ENCODE assay signal across 8 cellular contexts in genomic region chr10:3874988-3875841, GRCh38.
DNase-seq lines count a peak whose midpoint lies in the region; ATAC-seq lines count a peak whose summit lies in the region.

No MANE protein-coding gene starts in this region.

- H3F3A ChIP-seq in GM23248 (ENCODE audit: insufficient read depth): peaks cover 17% of the 10 kb centered on the region

- no peaks in the 10 kb centered on the region for H3K27me3 ChIP-seq in GM23248 (replicated peaks; ENCODE audit: insufficient read depth)

- intact Hi-C loops in sciatic nerve (cut with DNase I): no loop called here

- no peak overlapping the region for H3K27ac ChIP-seq in GM23248

- ATAC-seq in GM19324 (IDR thresholded peaks at IDR 0.05; ENCODE audit: low FRiP score, unreplicated experiment): peak; percentile 66
- peak; percentile 57 for ATAC-seq in HG03175 (IDR thresholded peaks at IDR 0.05; ENCODE audit: unreplicated experiment)
- peak; percentile 74 for ATAC-seq in sciatic nerve

- DNase-seq in DMS153 treated with DMSO at 0.1 percent for 48 hours (lab: John Stamatoyannopoulos, UW; ENCODE audit: unreplicated experiment) (peak; percentile 6), sciatic nerve (ENCODE audit: low spot score) (no peak), DMS114 treated with DMSO at 0.1 percent for 48 hours (lab: John Stamatoyannopoulos, UW; ENCODE audit: unreplicated experiment) (no peak), GM23248 (no peak), NCI-H2081 treated with DMSO at 0.1 percent for 48 hours (lab: John Stamatoyannopoulos, UW) (no peak)
- DNase-seq in activated effector memory CD4-positive, alpha-beta T cell treated with Interleukin-2 at 50 U/mL for 16 hours: peak; percentile 23

- no peak overlapping the region for H3K9ac ChIP-seq in GM23248

- H2AFZ ChIP-seq in GM23248: no peak overlapping the region

- H3K36me3 ChIP-seq in GM23248 (ENCODE audit: low read depth): no peaks in the 10 kb centered on the region

- H3K9me3 ChIP-seq in GM23248 (ENCODE audit: low read depth): no peaks in the 10 kb centered on the region

- peaks cover 20% of the 10 kb centered on the region for H3K4me1 ChIP-seq in GM23248 (ENCODE audit: insufficient read depth)

- in situ Hi-C loops in GM23248 (cut with MboI): no loop called here

- H3K9me2 ChIP-seq in GM23248 (ENCODE audit: insufficient read depth): no peaks in the 10 kb centered on the region

- WGBS in GM23248 (ENCODE audit: low coverage in 1 of 2, low lambda C conversion rate in 2 of 2, missing lambda C conversion rate in 2 of 2), 2 experiments: 75 to 77% methylated on average over 6 of the region's 6 CpGs

- no peaks in the 10 kb centered on the region for H4K20me1 ChIP-seq in GM23248 (ENCODE audit: insufficient read depth)

- no peak overlapping the region for H3K4me3 ChIP-seq in GM23248

- no peaks in the 10 kb centered on the region for H3K79me2 ChIP-seq in GM23248 (ENCODE audit: insufficient read depth)

- H3K4me2 ChIP-seq in GM23248 (ENCODE audit: unreplicated experiment): no peak overlapping the region

Comparison
In these comparisons a context has a peak if more than half of its experiments do, and no peak if none do; other contexts are left out.
1. DNase-seq: peak in DMS153 treated with DMSO at 0.1 percent for 48 hours (single experiment) and activated effector memory CD4-positive, alpha-beta T cell treated with Interleukin-2 at 50 U/mL for 16 hours (single experiment); none in sciatic nerve (single experiment), DMS114 treated with DMSO at 0.1 percent for 48 hours (single experiment), GM23248 (single experiment) and NCI-H2081 treated with DMSO at 0.1 percent for 48 hours (single experiment).
2. Peak in every context shown above with its lines, with median percentiles within 50 percentile points of each other: ATAC-seq.